In genomic region chr13:41533266-41533665, GRCh38 we compare ENCODE assay signal across 27 cellular contexts.
"Had no signal": no experiment of that assay in that cellular context is flagged by ENCODE, and none has a peak within 500 bp of the region (broad histone marks: within the 10 kb centered on the region; RNA-seq: fewer than 3 reads in every experiment).

No MANE protein-coding gene starts in this region.

- H3K27ac Mint-ChIP-seq: activated naive CD4-positive, alpha-beta T cell treated with anti-CD3 and anti-CD28 coated beads, Interleukin-2, amount 50 U/mL, for 72 hours; activated T-cell treated with anti-CD3 and anti-CD28 coated beads, Interleukin-2, amount 50 U/mL, for 24 hours; activated T-helper 17 cell treated with anti-CD3 and anti-CD28 coated beads, Interleukin-2, amount 50 U/mL, for 72 hours; brain; immature natural killer cell had no signal

- H3K9me3 Mint-ChIP-seq: activated naive CD4-positive, alpha-beta T cell treated with anti-CD3 and anti-CD28 coated beads, Interleukin-2, amount 50 U/mL, for 72 hours; activated T-cell treated with anti-CD3 and anti-CD28 coated beads, Interleukin-2, amount 50 U/mL, for 24 hours; activated T-helper 17 cell treated with anti-CD3 and anti-CD28 coated beads, Interleukin-2, amount 50 U/mL, for 72 hours had no signal

- H3K27me3 Mint-ChIP-seq: activated T-cell treated with anti-CD3 and anti-CD28 coated beads, Interleukin-2, amount 50 U/mL, for 24 hours; activated T-helper 17 cell treated with anti-CD3 and anti-CD28 coated beads, Interleukin-2, amount 50 U/mL, for 72 hours; naive thymus-derived CD8-positive, alpha-beta T cell had no signal

- H3K4me3 ChIP-seq: hepatocyte, lower lobe of right lung, ovary, prostate gland, right atrium auricular region, tibial artery had no signal

- H3K27me3 ChIP-seq: hepatocyte, ovary, right atrium auricular region, tibial artery had no signal

- H3K27ac ChIP-seq: hepatocyte, lower lobe of right lung, ovary, prostate gland, right atrium auricular region, tibial artery had no signal

- H3K9me3 ChIP-seq: lower lobe of right lung, ovary, prostate gland, right atrium auricular region, tibial artery had no signal

- DNase-seq: activated CD4-positive, alpha-beta T cell treated with anti-CD3 and anti-CD28 coated beads, Interleukin-2, amount 50 U/mL, for 4 hours; activated CD8-positive, alpha-beta memory T cell treated with anti-CD3 and anti-CD28 coated beads for 24 hours; activated CD8-positive, alpha-beta memory T cell treated with anti-CD3 and anti-CD28 coated beads, Interleukin-2, amount 50 U/mL, for 4 hours; activated T-cell treated with anti-CD3 and anti-CD28 coated beads, Interleukin-2, amount 50 U/mL, for 24 hours; aorta; central memory CD4-positive, alpha-beta T cell; dermis blood vessel endothelial cell; effector CD8-positive, alpha-beta T cell; erythroblast; foreskin melanocyte; glutamatergic neuron; immature natural killer cell; lower lobe of right lung; naive thymus-derived CD8-positive, alpha-beta T cell; ovary; stimulated activated CD4-positive, alpha-beta T cell treated with anti-CD3 and anti-CD28 coated beads, Interleukin-12 subunit alpha, Interleukin-12 subunit beta, amount 100 ng/mL, for 4 hours; stimulated activated CD4-positive, alpha-beta T cell treated with anti-CD3 and anti-CD28 coated beads, Interleukin-4, amount 100 ng/mL, for 4 hours; stimulated activated naive CD8-positive, alpha-beta T cell treated with anti-CD3 and anti-CD28 coated beads, Interleukin-15, Interleukin-2, amounts not matched to agents 100 U/mL and 50 U/mL, for 24 hours had no signal

- H2AFZ ChIP-seq: hepatocyte had no signal

- H3K4me1 Mint-ChIP-seq: activated T-helper 17 cell treated with anti-CD3 and anti-CD28 coated beads, Interleukin-2, amount 50 U/mL, for 72 hours; immature natural killer cell had no signal

- H3K4me2 ChIP-seq: hepatocyte had no signal

- H3K36me3 ChIP-seq: lower lobe of right lung, ovary, prostate gland, right atrium auricular region, tibial artery had no signal

- ATAC-seq: activated CD4-positive, CD25-positive, alpha-beta regulatory T cell treated with anti-CD3 and anti-CD28 coated beads, Interleukin-2, amount 50 U/mL, for 24 hours; activated naive CD4-positive, alpha-beta T cell treated with anti-CD3 and anti-CD28 coated beads, Interleukin-2, amount 50 U/mL, for 72 hours; activated T-helper 17 cell treated with anti-CD3 and anti-CD28 coated beads, Interleukin-2, amount 50 U/mL, for 72 hours; left lobe of liver; naive thymus-derived CD8-positive, alpha-beta T cell; stimulated activated naive CD8-positive, alpha-beta T cell treated with anti-CD3 and anti-CD28 coated beads, Interleukin-15, Interleukin-2, amounts not matched to agents 100 U/mL and 50 U/mL, for 24 hours had no signal

- H3K36me3 Mint-ChIP-seq: brain; immature natural killer cell; naive thymus-derived CD8-positive, alpha-beta T cell had no signal

- H3K4me3 Mint-ChIP-seq: activated T-cell treated with anti-CD3 and anti-CD28 coated beads, Interleukin-2, amount 50 U/mL, for 24 hours; activated T-helper 17 cell treated with anti-CD3 and anti-CD28 coated beads, Interleukin-2, amount 50 U/mL, for 72 hours; immature natural killer cell; naive thymus-derived CD8-positive, alpha-beta T cell had no signal

- H3K4me1 ChIP-seq: lower lobe of right lung, prostate gland, right atrium auricular region, tibial artery had no signal
